1 cellular context compared by ENCODE assay signal in the genomic region with DNA sequence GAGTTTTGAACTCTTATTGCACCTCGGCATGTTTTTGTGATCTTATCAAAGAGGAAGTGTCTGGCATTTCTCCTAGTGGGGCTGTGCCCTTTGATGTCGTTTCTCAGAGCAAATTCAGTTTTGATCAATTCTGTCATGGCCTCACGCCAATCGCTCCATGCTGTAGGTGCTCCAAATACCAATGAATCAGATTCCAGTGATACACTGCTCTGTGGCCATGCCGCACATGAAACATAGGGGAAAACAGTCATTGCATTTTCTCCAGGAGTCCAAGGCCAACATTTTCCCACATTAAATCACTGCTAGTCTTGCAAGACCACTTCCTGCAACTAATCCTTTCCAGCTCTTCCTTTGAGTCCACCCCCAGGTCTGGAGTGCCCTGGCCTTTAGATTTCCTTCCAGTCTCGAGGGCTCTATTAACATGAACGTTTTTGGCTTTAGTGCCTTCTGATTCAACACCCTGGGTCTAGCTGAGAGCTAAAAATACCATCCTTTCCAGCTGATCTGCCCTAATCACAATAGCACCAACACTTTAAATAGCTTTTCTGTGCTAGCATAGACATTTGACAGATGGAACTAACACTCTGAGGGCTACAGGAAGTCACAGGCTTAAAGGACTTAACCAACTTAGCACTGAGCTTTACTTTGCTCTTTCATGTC.
TF ChIP-seq lines count a peak whose summit lies in the region.

No MANE protein-coding gene starts in this region.

TF ChIP-seq in K562, 482 proteins besides CTCF, POLR2A, EP300 and RAD21:
- TF ChIP-seq ZNF75A (CRISPR knock-in tag; IDR thresholded peaks at IDR 0.05) (no peak), SPI1 (IDR thresholded peaks at IDR 0.05; ENCODE audit: borderline replicate concordance, low read depth, low read length) (peak; percentile 46; the same call in 1 of the 2 replicates)
